15 cellular contexts compared by ENCODE assay signal in genomic region chr21:45865106-45865835, GRCh38.
DNase-seq lines count a peak whose midpoint lies in the region; ATAC-seq and TF ChIP-seq lines count a peak whose summit lies in the region.
"Had no signal": no experiment of that assay in that cellular context is flagged by ENCODE, and none has a peak within 500 bp of the region (broad histone marks: within the 10 kb centered on the region; RNA-seq: fewer than 3 reads in every experiment).

No MANE protein-coding gene starts in this region.

- POLR2A ChIA-PET in AG04449 (lab: Yijun Ruan, JAX), result no interaction called here
- POLR2A ChIA-PET in CD8-positive, alpha-beta memory T cell (lab: Charles Lee), result interaction anchor here (0.5 kb wide), 1 partner anchor 88 kb away, joined by 6 read pairs; no protein-coding TSS in a partner anchor

- no peaks in the 10 kb centered on the region for H3K36me3 Mint-ChIP-seq in CD8-positive, alpha-beta memory T cell
- H3K36me3 Mint-ChIP-seq: CD4-positive, CD25-positive, alpha-beta regulatory T cell; naive thymus-derived CD4-positive, alpha-beta T cell had no signal

- H3K4me3 ChIP-seq in AG04449 (ENCODE audit: low read depth, low read length), result no peak overlapping the region
- no peak overlapping the region for H3K4me3 ChIP-seq in CD8-positive, alpha-beta memory T cell (ENCODE audit: low read length)
- H3K4me3 ChIP-seq: vagina had no signal

- H3K4me1 Mint-ChIP-seq in CD8-positive, alpha-beta memory T cell, result no peaks in the 10 kb centered on the region
- H3K4me1 Mint-ChIP-seq: CD4-positive, CD25-positive, alpha-beta regulatory T cell had no signal

- no peak overlapping the region for H3K27ac Mint-ChIP-seq in CD8-positive, alpha-beta memory T cell
- H3K27ac Mint-ChIP-seq: CD4-positive, CD25-positive, alpha-beta regulatory T cell; naive thymus-derived CD4-positive, alpha-beta T cell; T-helper 2 cell treated with Interferon-gamma antibody and Interleukin-4, amounts not matched to agents 5 μg/mL and 100 μg/mL, for 36 hours had no signal

- CTCF ChIA-PET in AG04449 (lab: Yijun Ruan, JAX), result interaction anchor here (0.9 to 3.8 kb wide), 2 partner anchors 15 to 108 kb away, joined by 3 to 17 read pairs; no protein-coding TSS in a partner anchor
- CTCF ChIA-PET in CD8-positive, alpha-beta memory T cell (lab: Charles Lee), result no interaction called here

- no peak for ATAC-seq in HG03565 (IDR thresholded peaks at IDR 0.05; ENCODE audit: unreplicated experiment)
- ATAC-seq: naive thymus-derived CD4-positive, alpha-beta T cell had no signal

- no peaks in the 10 kb centered on the region for H3K9me3 ChIP-seq in CD8-positive, alpha-beta memory T cell (ENCODE audit: low read length)
- H3K9me3 ChIP-seq: vagina had no signal

- H3K27me3 Mint-ChIP-seq in CD8-positive, alpha-beta memory T cell, result peaks cover 0 to 5% of the 10 kb centered on the region in 2 donors
- H3K27me3 Mint-ChIP-seq: CD4-positive, CD25-positive, alpha-beta regulatory T cell; naive thymus-derived CD4-positive, alpha-beta T cell had no signal

- no peak for TF ChIP-seq CTCF in AG04449 (IDR thresholded peaks at IDR 0.05; ENCODE audit: insufficient read depth, low read length, missing control alignments)

- H3K4me1 ChIP-seq in CD8-positive, alpha-beta memory T cell (ENCODE audit: insufficient read depth, low read length), result no peaks in the 10 kb centered on the region
- H3K4me1 ChIP-seq: vagina had no signal

- H3K9me3 Mint-ChIP-seq in CD8-positive, alpha-beta memory T cell, result no peaks in the 10 kb centered on the region
- H3K9me3 Mint-ChIP-seq: naive thymus-derived CD4-positive, alpha-beta T cell; T-helper 2 cell treated with Interferon-gamma antibody and Interleukin-4, amounts not matched to agents 5 μg/mL and 100 μg/mL, for 36 hours had no signal

- no peaks in the 10 kb centered on the region for H3K27me3 ChIP-seq in CD8-positive, alpha-beta memory T cell (ENCODE audit: insufficient read depth, low read length, poor library complexity, severe bottlenecking)
- H3K27me3 ChIP-seq: vagina had no signal

- no peaks in the 10 kb centered on the region for H3K36me3 ChIP-seq in CD8-positive, alpha-beta memory T cell (ENCODE audit: insufficient read depth, low read length)
- H3K36me3 ChIP-seq: vagina had no signal

- DNase-seq in AG04449 (ENCODE audit: low read depth, low spot score), result peak; percentile 80
- peak; percentile 95 for DNase-seq in HCEC 1CT
- DNase-seq in amniotic stem cell (lab: John Stamatoyannopoulos, UW), result peak; percentile 50
- DNase-seq in iris pigment epithelial cell (ENCODE audit: low read depth), result peak; percentile 93
- no peak for DNase-seq in inferior parietal cortex (ENCODE audit: extremely low spot score)
- no peak for DNase-seq in SHP77 (lab: John Stamatoyannopoulos, UW)
- no peak for DNase-seq in CD8-positive, alpha-beta memory T cell
- DNase-seq: anterior cingulate cortex; CD4-positive, CD25-positive, alpha-beta regulatory T cell; naive thymus-derived CD4-positive, alpha-beta T cell; NCI-H2029 treated with DMSO at 0.1 percent for 48 hours had no signal

- no peak overlapping the region for H3K27ac ChIP-seq in CD8-positive, alpha-beta memory T cell (ENCODE audit: low read depth, low read length)
- H3K27ac ChIP-seq: KMS-11, vagina had no signal

- H3K4me3 Mint-ChIP-seq in CD8-positive, alpha-beta memory T cell, result no peak overlapping the region
- H3K4me3 Mint-ChIP-seq: CD4-positive, CD25-positive, alpha-beta regulatory T cell; naive thymus-derived CD4-positive, alpha-beta T cell; T-helper 2 cell treated with Interferon-gamma antibody and Interleukin-4, amounts not matched to agents 5 μg/mL and 100 μg/mL, for 36 hours had no signal

Comparison
In these comparisons a context has a peak if more than half of its experiments do, and no peak if none do; other contexts are left out.
1. DNase-seq: peak in AG04449 (single experiment), HCEC 1CT (single experiment), amniotic stem cell (single experiment) and iris pigment epithelial cell (single experiment); none in inferior parietal cortex (single experiment), SHP77 (0 of 2) and CD8-positive, alpha-beta memory T cell (0 of 5).